Comparison of ENCODE assay signal across 9 cellular contexts in the genomic region with DNA sequence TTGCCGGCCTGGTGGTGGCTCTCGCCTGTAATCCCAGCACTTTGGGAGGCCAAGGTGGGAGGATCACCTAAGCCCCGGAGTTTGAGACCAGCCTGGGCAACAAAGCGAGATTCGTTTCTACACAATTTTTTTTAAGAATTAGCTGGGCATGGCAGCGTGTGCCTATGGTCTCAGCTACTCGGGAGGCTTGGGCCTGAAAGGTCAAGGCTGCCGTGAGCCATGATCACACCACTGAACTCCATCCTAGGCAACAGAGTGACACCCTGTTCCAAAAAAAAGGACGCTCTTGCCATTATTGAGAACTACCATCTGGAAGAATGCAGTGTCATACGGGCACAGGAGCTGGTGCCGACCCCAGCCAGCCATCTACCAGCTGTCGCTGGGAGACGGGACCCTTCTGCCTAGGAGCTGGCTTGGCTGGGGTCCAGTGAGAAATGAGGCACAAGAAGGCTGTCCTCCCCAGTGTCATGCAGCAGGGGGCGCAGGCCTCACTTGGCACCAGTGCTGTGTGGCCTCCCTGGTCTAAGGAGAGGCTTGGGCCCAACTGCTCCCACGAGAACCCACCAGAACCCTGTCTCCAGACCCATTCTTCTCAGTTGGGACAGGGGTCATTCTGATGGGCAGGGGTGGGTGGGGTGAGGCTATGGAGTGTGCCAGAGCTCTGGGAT. TPM values are rescaled to one million over a fixed set of nuclear protein-coding genes. Genes with fewer than 3 reads are reported as not detected.
A peak's percentile ranks its signal among the peaks of the same experiment; 100 is the strongest.
DNase-seq lines count a peak whose midpoint lies in the region; ATAC-seq and TF ChIP-seq lines count a peak whose summit lies in the region.
"Had no signal": no experiment of that assay in that cellular context is flagged by ENCODE, and none has a peak within 500 bp of the region (broad histone marks: within the 10 kb centered on the region; RNA-seq: fewer than 3 reads in every experiment).

No MANE protein-coding gene starts in this region.

- TF ChIP-seq POLR2A in HCT116 (IDR thresholded peaks at IDR 0.05; ENCODE audit: borderline replicate concordance, extremely low read depth, insufficient read depth, insufficient read length) (no peak), gastrocnemius medialis (IDR thresholded peaks at IDR 0.05) (no peak)

- H3K9me3 ChIP-seq in HCT116 (ENCODE audit: control insufficient read depth in 1 of 2, insufficient read depth in 1 of 2, low read depth in 1 of 2, low read length in 2 of 2) (no peaks in the 10 kb centered on the region), SJSA1 (replicated peaks) (no peaks in the 10 kb centered on the region), gastrocnemius medialis (no peaks in the 10 kb centered on the region)

- DNase-seq in CD1c-positive myeloid dendritic cell (ENCODE audit: extremely low spot score) (peak; percentile 64), HCT116 (ENCODE audit: low read depth, low spot score) (peak; percentile 26), SJSA1 (ENCODE audit: low read depth in 1 of 2, low spot score in 2 of 2) (peak; percentile 33 to 72), cardiac septum (ENCODE audit: low spot score) (peak; percentile 83), gastrocnemius medialis (peak in 1 of 2 donors; percentile 51), DMS114 treated with DMSO at 0.1 percent for 48 hours (lab: John Stamatoyannopoulos, UW; ENCODE audit: unreplicated experiment) (no peak), NCI-H774 (lab: John Stamatoyannopoulos, UW) (no peak)
- peak; percentile 70 for DNase-seq in activated naive CD4-positive, alpha-beta T cell treated with anti-CD3 and anti-CD28 coated beads, Interleukin-2, amount 50 U/mL, for 16 hours

- no peak overlapping the region for H2AFZ ChIP-seq in HCT116 (ENCODE audit: low read depth, low read length, poor library complexity, severe bottlenecking)

- POLR2A ChIA-PET in HCT116 (lab: Charles Lee) = interaction anchor here (0.6 kb wide), 1 partner anchor 412 kb away, joined by 4 read pairs; no protein-coding TSS in a partner anchor

- no peaks in the 10 kb centered on the region for H3K9me2 ChIP-seq in HCT116 (ENCODE audit: insufficient read depth)

- H3K27ac ChIP-seq in HCT116 (ENCODE audit: low read depth, low read length) = no peak overlapping the region
- H3K27ac ChIP-seq in SJSA1 = no peak overlapping the region
- no peak overlapping the region for H3K27ac ChIP-seq in gastrocnemius medialis
- H3K27ac ChIP-seq: SK-N-MC had no signal

- in situ Hi-C loops in gastrocnemius medialis (cut with MboI; ENCODE audit: low sequenced_read_pairs in 4 of 4) = no loop called here

- no peaks in the 10 kb centered on the region for H4K20me1 ChIP-seq in HCT116 (ENCODE audit: insufficient read depth)

- intact Hi-C loops in HCT116 (cut with micrococcal nuclease) (loop anchor here (1.0 kb wide), 1 partner anchor 70 kb away; no protein-coding TSS in a partner anchor), cardiac septum (cut with DNase I) (no loop called here), gastrocnemius medialis (cut with DNase I; ENCODE audit: low total_unique reads) (no loop called here)

- no TSS peak for BruUV-seq in HCT116 (replicated peaks; lab: Mats Ljungman, UMichigan)

- RAD21 ChIA-PET in HCT116 (lab: Charles Lee; ENCODE audit: low non-redundant PET in 1 of 2, low total read pairs in 2 of 2, uncharacterized antibody in 2 of 2, unreplicated experiment in 2 of 2) = no interaction called here

- TF ChIP-seq CTCF in HCT116 (IDR thresholded peaks at IDR 0.05 in 2 of 3, conservative IDR thresholded peaks at IDR 0.05 in 1 of 3; ENCODE audit: borderline replicate concordance in 1 of 3, insufficient read depth in 1 of 3, low read depth in 2 of 3, low read length in 2 of 3) (peak; percentile 62 to 82 (median 71); a peak in 5 of 6 replicates), gastrocnemius medialis (IDR thresholded peaks at IDR 0.05 in 4 of 5, conservative IDR thresholded peaks at IDR 0.05 in 1 of 5) (peak in 4 of 5 experiments; percentile 16 to 51 (median 43))

- H3K79me2 ChIP-seq in HCT116 (ENCODE audit: insufficient read depth, low read length) = no peaks in the 10 kb centered on the region

- peaks cover 0 to 17% of the 10 kb centered on the region in 2 experiments; a peak in 3 of 4 replicates for H3K36me3 ChIP-seq in HCT116 (ENCODE audit: control insufficient read depth in 1 of 2, insufficient read depth in 2 of 2, low read length in 2 of 2)
- peaks cover 80% of the 10 kb centered on the region for H3K36me3 ChIP-seq in SJSA1
- H3K36me3 ChIP-seq in gastrocnemius medialis = peaks cover 0 to 69% of the 10 kb centered on the region in 2 donors

- H3K4me3 ChIP-seq in HCT116 (replicated peaks in 1 of 2; ENCODE audit: low read depth in 1 of 2, low read length in 2 of 2) = no peak overlapping the region
- no peak overlapping the region for H3K4me3 ChIP-seq in SJSA1
- H3K4me3 ChIP-seq in gastrocnemius medialis = no peak overlapping the region
- H3K4me3 ChIP-seq: SK-N-MC had no signal

- TF ChIP-seq RAD21 in HCT116 (IDR thresholded peaks at IDR 0.05; ENCODE audit: low read depth) = peak; percentile 65

- CTCF ChIA-PET in HCT116 (lab: Charles Lee) = interaction anchor here (1.3 to 2.1 kb wide), 2 partner anchors 70 to 350 kb away, joined by 4 to 6 read pairs; no protein-coding TSS in a partner anchor

- no peak overlapping the region for H3K9ac ChIP-seq in HCT116 (ENCODE audit: low read length)

- no peak overlapping the region for H3K4me2 ChIP-seq in HCT116 (ENCODE audit: low read length)

- peak; percentile 87 for ATAC-seq in HCT116
- peak in 1 of 2 donors; percentile 35 for ATAC-seq in gastrocnemius medialis

- H3K27me3 ChIP-seq in HCT116 (ENCODE audit: insufficient read depth, low read length) (no peaks in the 10 kb centered on the region), SJSA1 (replicated peaks) (no peaks in the 10 kb centered on the region), gastrocnemius medialis (no peaks in the 10 kb centered on the region)

- H3K4me1 ChIP-seq in HCT116 (ENCODE audit: control insufficient read depth in 1 of 2, insufficient read depth in 2 of 2, low read length in 2 of 2) (no peaks in the 10 kb centered on the region), SJSA1 (replicated peaks) (no peaks in the 10 kb centered on the region), gastrocnemius medialis (no peaks in the 10 kb centered on the region)

TF ChIP-seq in HCT116, 20 proteins besides CTCF, POLR2A, EP300 and RAD21:
- TF ChIP-seq, protein P1, sequence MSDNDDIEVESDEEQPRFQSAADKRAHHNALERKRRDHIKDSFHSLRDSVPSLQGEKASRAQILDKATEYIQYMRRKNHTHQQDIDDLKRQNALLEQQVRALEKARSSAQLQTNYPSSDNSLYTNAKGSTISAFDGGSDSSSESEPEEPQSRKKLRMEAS (IDR thresholded peaks at IDR 0.05) = no peak
- no peak for TF ChIP-seq YY1 (IDR thresholded peaks at IDR 0.05; ENCODE audit: extremely low read depth, insufficient replicate concordance, low read depth, low read length)

RNA-seq across cellular contexts. Expression of gene RELB, which starts 12.2 kb away (rescaled TPM):
- total RNA-seq in HCT116 (2021; ENCODE audit: unreplicated experiment) = 12.9 TPM
- 10.0 and 13.2 TPM in 2 replicates for polyA plus RNA-seq in HCT116 (2012)
- total RNA-seq in SJSA1 (2014; rRNA removed; shearing (Covaris generic)) = 5.8 and 12.6 TPM in 2 replicates
- 9.0 TPM for total RNA-seq in cardiac septum
- 10 to 100 TPM in 3 of 4 donors, 1 to 10 TPM in 1; 8.4 to 21.5 (median 12.9) TPM for total RNA-seq in gastrocnemius medialis

RNA-seq across cellular contexts. Expression of gene CLPTM1, which starts 33.9 kb away (rescaled TPM):
- total RNA-seq in HCT116 (2021; ENCODE audit: unreplicated experiment) (102 TPM), cardiac septum (87.4 TPM), gastrocnemius medialis (100 to 1,000 TPM in 1 of 4 donors, 10 to 100 TPM in 3; 61.3 to 116 (median 89.4) TPM)
- 81.6 and 91.5 TPM in 2 replicates for polyA plus RNA-seq in HCT116 (2012)
- 29.1 and 44.9 TPM in 2 replicates for total RNA-seq in SJSA1 (2014; rRNA removed; shearing (Covaris generic))

RNA-seq across cellular contexts. Expression of gene APOC2, which starts 43.2 kb away (rescaled TPM):
- total RNA-seq in HCT116 (2021; ENCODE audit: unreplicated experiment) (not detected), cardiac septum (not detected), gastrocnemius medialis (10 to 100 TPM in 1 of 4 donors, 1 to 10 TPM in 1, not detected in 2; 8.9 to 24.0 TPM)
- polyA plus RNA-seq in HCT116 (2012) = not detected in 2 replicates
- not detected in 2 replicates for total RNA-seq in SJSA1 (2014; rRNA removed; shearing (Covaris generic))

RNA-seq across cellular contexts. Expression of gene APOC4, which starts 47.0 kb away (rescaled TPM):
- total RNA-seq in HCT116 (2021; ENCODE audit: unreplicated experiment) (not detected), cardiac septum (not detected), gastrocnemius medialis (not detected)
- not detected in 2 replicates for polyA plus RNA-seq in HCT116 (2012)
- not detected in 2 replicates for total RNA-seq in SJSA1 (2014; rRNA removed; shearing (Covaris generic))

RNA-seq across cellular contexts. Expression of gene CLASRP, which starts 49.8 kb away (rescaled TPM):
- total RNA-seq in HCT116 (2021; ENCODE audit: unreplicated experiment) = 79.9 TPM
- polyA plus RNA-seq in HCT116 (2012) = 55.4 and 58.1 TPM in 2 replicates
- total RNA-seq in SJSA1 (2014; rRNA removed; shearing (Covaris generic)) = 14.4 and 51.8 TPM in 2 replicates
- total RNA-seq in cardiac septum = 45.6 TPM
- 100 to 1,000 TPM in 2 of 4 donors, 10 to 100 TPM in 2; 28.8 to 121 (median 91.5) TPM for total RNA-seq in gastrocnemius medialis

Comparison
In these comparisons a context has a peak if more than half of its experiments do, and no peak if none do; other contexts are left out.
1. DNase-seq: peak in CD1c-positive myeloid dendritic cell (single experiment), HCT116 (single experiment), SJSA1 (2 of 2), activated naive CD4-positive, alpha-beta T cell treated with anti-CD3 and anti-CD28 coated beads, Interleukin-2, amount 50 U/mL, for 16 hours (single experiment) and cardiac septum (single experiment); none in DMS114 treated with DMSO at 0.1 percent for 48 hours (single experiment) and NCI-H774 (single experiment).